In the genomic region with DNA sequence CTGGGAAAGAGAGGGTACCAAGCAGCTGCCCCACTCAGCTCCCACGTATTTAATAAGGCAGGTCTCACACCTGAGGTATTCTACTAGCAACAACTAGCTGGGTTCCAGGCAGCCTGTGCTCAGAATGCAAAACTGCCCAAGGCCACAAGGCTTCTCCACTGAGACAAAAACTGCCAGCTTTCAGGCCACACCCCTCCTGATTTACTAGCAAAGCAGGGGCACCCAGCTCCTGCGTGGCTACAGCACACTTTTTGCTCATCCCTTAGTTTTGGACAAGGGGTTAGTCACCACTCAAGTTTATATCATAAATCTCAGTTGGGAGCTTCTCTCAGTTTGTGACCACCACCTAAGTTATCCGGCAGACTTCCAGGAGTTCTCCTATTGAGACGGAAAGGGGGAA, we compare ENCODE assay signal across 22 cellular contexts.
DNase-seq lines count a peak whose midpoint lies in the region; FAIRE-seq and TF ChIP-seq lines count a peak whose summit lies in the region.
"Had no signal": no experiment of that assay in that cellular context is flagged by ENCODE, and none has a peak within 500 bp of the region (broad histone marks: within the 10 kb centered on the region; RNA-seq: fewer than 3 reads in every experiment).

No MANE protein-coding gene starts in this region.

- CTCF ChIA-PET in MCF 10A (lab: Yijun Ruan, JAX), result interaction anchor here (0.6 kb wide), 1 partner anchor 983 kb away, joined by 4 read pairs; no protein-coding TSS in a partner anchor

- no TSS peak for BruUV-seq in MCF 10A (replicated peaks; lab: Mats Ljungman, UMichigan)

- H3K4me1 ChIP-seq in breast epithelium (no peaks in the 10 kb centered on the region), testis (no peaks in the 10 kb centered on the region), small intestine (ENCODE audit: control insufficient read depth in 2 of 2, insufficient read depth in 1 of 2, low read depth in 1 of 2, low read length in 1 of 2) (no peaks in the 10 kb centered on the region)
- H3K4me1 ChIP-seq: A549 had no signal

- H3K9me3 ChIP-seq in breast epithelium (no peaks in the 10 kb centered on the region), testis (no peaks in the 10 kb centered on the region), small intestine (ENCODE audit: control insufficient read depth, low read depth) (peaks cover 2% of the 10 kb centered on the region)
- H3K9me3 ChIP-seq: A549 had no signal

- TF ChIP-seq CTCF in MCF 10A (IDR thresholded peaks at IDR 0.05; ENCODE audit: unreplicated experiment) (no peak), breast epithelium (IDR thresholded peaks at IDR 0.05) (no peak), chondrocyte (IDR thresholded peaks at IDR 0.05) (peak; percentile 29), testis (IDR thresholded peaks at IDR 0.05) (no peak)

- intact Hi-C loops in MCF 10A (cut with micrococcal nuclease), result no loop called here
- intact Hi-C loops in breast epithelium (cut with DNase I; ENCODE audit: low total_unique reads), result no loop called here
- intact Hi-C loops in testis (cut with DNase I; ENCODE audit: low total_unique reads), result no loop called here

- H3K4me3 ChIP-seq in breast epithelium (no peak overlapping the region), testis (no peak overlapping the region), small intestine (ENCODE audit: low read depth in 1 of 2, low read length in 2 of 2) (no peak overlapping the region)
- H3K4me3 ChIP-seq: A549, hepatocyte had no signal

- WGBS in testis, 2 donors, result 90 to 91% methylated on average over 4 of the region's 4 CpGs
- WGBS in small intestine, 3 donors, result 62 to 78% (median 73%) methylated on average over 4 of the region's 4 CpGs

- no peaks in the 10 kb centered on the region for H3K27me3 Mint-ChIP-seq in MCF 10A (ENCODE audit: insufficient read depth, unreplicated experiment)
- H3K27me3 Mint-ChIP-seq in chondrocyte (ENCODE audit: low read depth), result no peaks in the 10 kb centered on the region
- H3K27me3 Mint-ChIP-seq: activated CD8-positive, alpha-beta T cell treated with anti-CD3 and anti-CD28 coated beads for 36 hours; activated naive CD8-positive, alpha-beta T cell treated with anti-CD3 and anti-CD28 coated beads, Interleukin-2, amount 10 ng/mL, durations not matched to agents 7 days and 5 days; effector memory CD8-positive, alpha-beta T cell had no signal

- no peak for FAIRE-seq in small intestine (lab: Jason Lieb, UNC)
- FAIRE-seq: A549, GM12891, HepG2, urothelium cell line had no signal

- POLR2A ChIA-PET in MCF 10A (lab: Yijun Ruan, JAX), result interaction anchor here (1.2 kb wide), 1 partner anchor 37 kb away, joined by 3 read pairs; no protein-coding TSS in a partner anchor

- H3K4me3 Mint-ChIP-seq in MCF 10A (ENCODE audit: unreplicated experiment), result no peak overlapping the region
- no peak overlapping the region for H3K4me3 Mint-ChIP-seq in chondrocyte (ENCODE audit: unreplicated experiment)
- H3K4me3 Mint-ChIP-seq: activated CD8-positive, alpha-beta T cell treated with anti-CD3 and anti-CD28 coated beads for 36 hours; activated naive CD8-positive, alpha-beta T cell treated with anti-CD3 and anti-CD28 coated beads, Interleukin-2, amount 10 ng/mL, durations not matched to agents 7 days and 5 days; activated T-cell treated with anti-CD3 and anti-CD28 coated beads, Interleukin-2, amount 50 U/mL, for 4 hours; CD8-positive, alpha-beta T cell; effector memory CD8-positive, alpha-beta T cell had no signal

- H3K9me3 Mint-ChIP-seq in MCF 10A (ENCODE audit: unreplicated experiment) (no peaks in the 10 kb centered on the region), chondrocyte (ENCODE audit: low read depth) (peaks cover 12% of the 10 kb centered on the region)

- H3K36me3 Mint-ChIP-seq in MCF 10A (ENCODE audit: insufficient read depth, unreplicated experiment) (no peaks in the 10 kb centered on the region), chondrocyte (ENCODE audit: low read depth) (peaks cover 1% of the 10 kb centered on the region)
- H3K36me3 Mint-ChIP-seq: activated naive CD8-positive, alpha-beta T cell treated with anti-CD3 and anti-CD28 coated beads, Interleukin-2, amount 10 ng/mL, durations not matched to agents 7 days and 5 days; CD8-positive, alpha-beta T cell had no signal

- H3K27ac ChIP-seq in breast epithelium (no peak overlapping the region), testis (no peak overlapping the region), small intestine (ENCODE audit: low read depth in 1 of 2, low read length in 1 of 2) (no peak overlapping the region)
- H3K27ac ChIP-seq: A549, hepatocyte, VCaP had no signal

- H3K27me3 ChIP-seq in breast epithelium, result no peaks in the 10 kb centered on the region
- H3K27me3 ChIP-seq in testis, result no peaks in the 10 kb centered on the region
- no peaks in the 10 kb centered on the region for H3K27me3 ChIP-seq in small intestine (ENCODE audit: control insufficient read depth in 2 of 2, insufficient read depth in 2 of 2, low read length in 2 of 2)
- H3K27me3 ChIP-seq: hepatocyte had no signal

- TF ChIP-seq POLR2A in breast epithelium (IDR thresholded peaks at IDR 0.05) (no peak), testis (IDR thresholded peaks at IDR 0.05) (no peak)

- H3K4me1 Mint-ChIP-seq in MCF 10A (ENCODE audit: insufficient read depth, unreplicated experiment) (peaks cover 16% of the 10 kb centered on the region), chondrocyte (ENCODE audit: low read depth) (peaks cover 8% of the 10 kb centered on the region)
- H3K4me1 Mint-ChIP-seq: activated naive CD8-positive, alpha-beta T cell treated with anti-CD3 and anti-CD28 coated beads, Interleukin-2, amount 10 ng/mL, durations not matched to agents 7 days and 5 days had no signal

- H3K27ac Mint-ChIP-seq in MCF 10A (ENCODE audit: low read depth, unreplicated experiment), result no peak overlapping the region
- H3K27ac Mint-ChIP-seq in chondrocyte (ENCODE audit: unreplicated experiment), result no peak overlapping the region
- H3K27ac Mint-ChIP-seq: activated CD8-positive, alpha-beta T cell treated with anti-CD3 and anti-CD28 coated beads for 36 hours; activated naive CD8-positive, alpha-beta T cell treated with anti-CD3 and anti-CD28 coated beads, Interleukin-2, amount 10 ng/mL, durations not matched to agents 7 days and 5 days; CD8-positive, alpha-beta T cell; effector memory CD8-positive, alpha-beta T cell had no signal

- DNase-seq in MCF 10A (ENCODE audit: unreplicated experiment) (peak; percentile 57), breast epithelium (ENCODE audit: low spot score in 2 of 2) (no peak), NCI-H446 (lab: John Stamatoyannopoulos, UW) (peak; percentile 78), chondrocyte (ENCODE audit: low spot score) (no peak), testis (peak; percentile 24), activated gamma-delta T cell treated with Interleukin-2 at 50 U/mL for 16 hours (no peak), DMS153 treated with DMSO at 0.1 percent for 48 hours (lab: John Stamatoyannopoulos, UW; ENCODE audit: unreplicated experiment) (no peak), small intestine (no peak)
- DNase-seq: activated CD8-positive, alpha-beta T cell treated with anti-CD3 and anti-CD28 coated beads for 36 hours; activated naive CD8-positive, alpha-beta T cell treated with anti-CD3 and anti-CD28 coated beads, Interleukin-2, amount 10 ng/mL, durations not matched to agents 7 days and 5 days; activated T-cell treated with anti-CD3 and anti-CD28 coated beads, Interleukin-2, amount 50 U/mL, for 4 hours; CD8-positive, alpha-beta T cell; effector memory CD8-positive, alpha-beta T cell; NCI-H2081 treated with DMSO at 0.1 percent for 48 hours; stimulated activated naive CD4-positive, alpha-beta T cell; T-helper 1 cell had no signal

- no peaks in the 10 kb centered on the region for H3K36me3 ChIP-seq in breast epithelium
- no peaks in the 10 kb centered on the region for H3K36me3 ChIP-seq in testis (ENCODE audit: low read depth, missing control alignments)
- no peaks in the 10 kb centered on the region for H3K36me3 ChIP-seq in small intestine (ENCODE audit: control insufficient read depth in 2 of 2, insufficient read depth in 2 of 2, low read length in 2 of 2)

Comparison
In these comparisons a context has a peak if more than half of its experiments do, and no peak if none do; other contexts are left out.
1. DNase-seq: peak in MCF 10A (single experiment), NCI-H446 (2 of 2) and testis (single experiment); none in breast epithelium (0 of 2), chondrocyte (single experiment), activated gamma-delta T cell treated with Interleukin-2 at 50 U/mL for 16 hours (single experiment), DMS153 treated with DMSO at 0.1 percent for 48 hours (single experiment) and small intestine (single experiment).